15 cellular contexts compared by ENCODE assay signal in genomic region chr4:51884055-51884454, GRCh38.
"Had no signal": no experiment of that assay in that cellular context is flagged by ENCODE, and none has a peak within 500 bp of the region (broad histone marks: within the 10 kb centered on the region; RNA-seq: fewer than 3 reads in every experiment).

No MANE protein-coding gene starts in this region.

- ATAC-seq: esophagus mucosa, left ventricle myocardium superior had no signal

- H3K4me3 Mint-ChIP-seq: activated naive CD4-positive, alpha-beta T cell treated with anti-CD3 and anti-CD28 coated beads, Interleukin-2, amount 10 ng/mL, durations not matched to agents 7 days and 5 days; neural crest cell had no signal

- H3K9me3 Mint-ChIP-seq: activated naive CD4-positive, alpha-beta T cell treated with anti-CD3 and anti-CD28 coated beads, Interleukin-2, amount 10 ng/mL, durations not matched to agents 7 days and 5 days; activated T-helper 2 cell treated with anti-CD3 and anti-CD28 coated beads, Interferon-gamma antibody, Interleukin-2, Interleukin-4, amounts not matched to agents 10 μg/mL and 5 μg/mL and 100 μg/mL, durations not matched to agents 14 hours and 24 hours and 36 hours; neural crest cell had no signal

- H3K9me3 ChIP-seq: pancreas, tibial nerve, vagina had no signal

- H3K27ac Mint-ChIP-seq: activated naive CD4-positive, alpha-beta T cell treated with anti-CD3 and anti-CD28 coated beads, Interleukin-2, amount 10 ng/mL, durations not matched to agents 7 days and 5 days; activated T-helper 2 cell treated with anti-CD3 and anti-CD28 coated beads, Interferon-gamma antibody, Interleukin-2, Interleukin-4, amounts not matched to agents 10 μg/mL and 5 μg/mL and 100 μg/mL, durations not matched to agents 14 hours and 24 hours and 36 hours had no signal

- H3K27me3 ChIP-seq: brain microvascular endothelial cell, pancreas, tibial nerve, vagina had no signal

- H3K27me3 Mint-ChIP-seq: activated naive CD4-positive, alpha-beta T cell treated with anti-CD3 and anti-CD28 coated beads, Interleukin-2, amount 10 ng/mL, durations not matched to agents 7 days and 5 days had no signal

- DNase-seq: activated CD4-positive, alpha-beta T cell treated with anti-CD3 and anti-CD28 coated beads, Interleukin-2, amount 50 U/mL, for 1 hour; activated naive CD4-positive, alpha-beta T cell treated with anti-CD3 and anti-CD28 coated beads, Interleukin-2, amount 10 ng/mL, durations not matched to agents 7 days and 5 days; activated T-cell treated with anti-CD3 and anti-CD28 coated beads for 4 hours; brain microvascular endothelial cell; cerebellar nuclear complex; dermis blood vessel endothelial cell; left ventricle myocardium superior; mesenchymal stem cell; pancreas; WERI-Rb-1 had no signal

- H3K4me1 ChIP-seq: vagina had no signal

- H3K4me3 ChIP-seq: pancreas, tibial nerve, vagina had no signal

- H3K27ac ChIP-seq: brain microvascular endothelial cell, pancreas, tibial nerve, vagina, WERI-Rb-1 had no signal
